In genomic region chrX:154093965-154094364, GRCh38 we compare ENCODE assay signal across 1 cellular context.
TF ChIP-seq lines count a peak whose summit lies in the region.

No MANE protein-coding gene starts in this region.

TF ChIP-seq in endothelial cell of umbilical vein, 7 proteins besides CTCF, POLR2A, EP300 and RAD21 (continued from another document):
- no peak for TF ChIP-seq GATA2 (IDR thresholded peaks at IDR 0.05; ENCODE audit: insufficient read depth, insufficient read length, low read depth, low read length)
- no peak for TF ChIP-seq FOS (IDR thresholded peaks at IDR 0.05; ENCODE audit: borderline replicate concordance, insufficient read depth, low read length)
- no peak for TF ChIP-seq MYC (IDR thresholded peaks at IDR 0.05; ENCODE audit: low read depth, low read length)
- no peak for TF ChIP-seq POLR2AphosphoS5 (IDR thresholded peaks at IDR 0.05; ENCODE audit: insufficient read depth, low read depth, low read length)
- TF ChIP-seq EZH2 (IDR thresholded peaks at IDR 0.05; ENCODE audit: borderline replicate concordance, low read depth, low read length, severe bottlenecking): no peak
- no peak for TF ChIP-seq JUN (IDR thresholded peaks at IDR 0.05; ENCODE audit: borderline replicate concordance, insufficient read depth, insufficient read length, low read depth)
TF ChIP-seq in endothelial cell of umbilical vein: peak in this region for 0.
